ENCODE assay signal across 8 cellular contexts in the genomic region with DNA sequence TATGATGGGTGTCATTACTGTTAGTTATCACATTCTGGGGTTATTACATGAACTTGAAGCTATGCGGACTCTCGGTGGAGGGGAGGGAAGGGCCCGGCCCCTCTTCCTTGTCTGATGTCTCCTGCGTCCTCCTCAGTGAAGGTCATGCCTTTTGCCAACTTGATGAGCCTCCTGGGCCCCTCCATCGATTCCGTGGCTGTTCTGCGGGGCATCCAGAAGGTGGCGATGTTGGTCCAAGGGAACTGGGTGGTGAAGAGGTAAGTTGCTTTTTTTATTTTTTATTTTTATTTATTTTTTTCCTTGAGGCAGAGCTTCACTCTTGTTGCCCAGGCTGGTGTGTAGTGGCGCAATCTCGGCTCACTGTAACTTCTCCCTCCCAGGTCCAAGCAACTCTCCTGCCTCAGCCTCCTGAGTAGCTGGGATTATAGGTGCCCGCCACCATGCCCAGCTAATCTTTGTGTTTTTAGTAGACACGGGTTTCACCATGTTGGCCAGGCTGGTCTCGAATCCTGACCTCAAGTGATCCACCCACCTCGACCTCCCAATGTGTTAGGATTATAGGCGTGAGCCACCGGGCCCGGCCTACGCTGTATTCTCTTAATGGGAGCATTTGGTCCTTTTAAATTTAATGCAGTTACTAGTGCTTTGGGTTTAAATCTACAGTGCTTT. TPM values are rescaled to one million over a fixed set of nuclear protein-coding genes. Genes with fewer than 3 reads are reported as not detected.
DNase-seq lines count a peak whose midpoint lies in the region; ATAC-seq and TF ChIP-seq lines count a peak whose summit lies in the region.

No MANE protein-coding gene starts in this region.

- H3K4me3 Mint-ChIP-seq in CD14-positive monocyte = no peak overlapping the region
- H3K4me3 Mint-ChIP-seq in central memory CD8-positive, alpha-beta T cell = no peak overlapping the region
- no peak overlapping the region for H3K4me3 Mint-ChIP-seq in naive thymus-derived CD8-positive, alpha-beta T cell

- intact Hi-C loops in CD14-positive monocyte (cut with micrococcal nuclease) (no loop called here), sciatic nerve (cut with DNase I) (no loop called here)

- TF ChIP-seq CTCF in CD14-positive monocyte (IDR thresholded peaks at IDR 0.05) = peak; percentile 63

- H3K4me1 Mint-ChIP-seq in CD14-positive monocyte = no peaks in the 10 kb centered on the region
- peaks cover 11% of the 10 kb centered on the region for H3K4me1 Mint-ChIP-seq in central memory CD8-positive, alpha-beta T cell
- H3K4me1 Mint-ChIP-seq in naive thymus-derived CD8-positive, alpha-beta T cell = peaks cover 5 to 15% (median 8%) of the 10 kb centered on the region in 4 donors

- peaks cover 78 to 98% of the 10 kb centered on the region in 2 donors for H3K36me3 Mint-ChIP-seq in CD14-positive monocyte
- H3K36me3 Mint-ChIP-seq in central memory CD8-positive, alpha-beta T cell (ENCODE audit: insufficient read depth) = peaks cover 54% of the 10 kb centered on the region
- peaks cover 0 to 74% (median 18%) of the 10 kb centered on the region in 3 donors for H3K36me3 Mint-ChIP-seq in naive thymus-derived CD8-positive, alpha-beta T cell

- no peak for ATAC-seq in central memory CD8-positive, alpha-beta T cell (replicated peaks; ENCODE audit: extremely low read depth, poor library complexity, severe bottlenecking)
- ATAC-seq in naive thymus-derived CD8-positive, alpha-beta T cell = peak in 1 of 2 donors; percentile 34
- ATAC-seq in sciatic nerve = no peak
- no peak for ATAC-seq in HG03378 (IDR thresholded peaks at IDR 0.05; ENCODE audit: unreplicated experiment)

- DNase-seq in CD14-positive monocyte (ENCODE audit: low spot score) = no peak
- peak; percentile 53 for DNase-seq in HT-29 (ENCODE audit: low spot score)
- peak; percentile 26 for DNase-seq in UCSD-AML1 (lab: John Stamatoyannopoulos, UW; ENCODE audit: unreplicated experiment)
- DNase-seq in central memory CD8-positive, alpha-beta T cell (ENCODE audit: low spot score in 2 of 2) = peak; percentile 39 to 58
- DNase-seq in naive thymus-derived CD8-positive, alpha-beta T cell = peak; percentile 35 to 75 (median 58)
- no peak for DNase-seq in sciatic nerve (ENCODE audit: low spot score)
- no peak for DNase-seq in NCI-H1436 treated with DMSO at 0.1 percent for 48 hours (lab: John Stamatoyannopoulos, UW)

- peak overlapping the region in 2 of 7 donors; percentile 42 to 71 for H3K27ac Mint-ChIP-seq in CD14-positive monocyte
- H3K27ac Mint-ChIP-seq in central memory CD8-positive, alpha-beta T cell (ENCODE audit: low read depth) = no peak overlapping the region
- peak overlapping the region in 4 of 10 donors; percentile 45 to 73 (median 67) for H3K27ac Mint-ChIP-seq in naive thymus-derived CD8-positive, alpha-beta T cell

- no peaks in the 10 kb centered on the region for H3K9me3 Mint-ChIP-seq in CD14-positive monocyte
- no peaks in the 10 kb centered on the region for H3K9me3 Mint-ChIP-seq in central memory CD8-positive, alpha-beta T cell
- H3K9me3 Mint-ChIP-seq in naive thymus-derived CD8-positive, alpha-beta T cell = no peaks in the 10 kb centered on the region

- POLR2A ChIA-PET in naive thymus-derived CD8-positive, alpha-beta T cell (lab: Charles Lee) = interaction anchor here (0.6 kb wide), 1 partner anchor 15 kb away, joined by 4 read pairs; no protein-coding TSS in a partner anchor

- H3K27me3 Mint-ChIP-seq in CD14-positive monocyte (ENCODE audit: low read depth in 3 of 3) = no peaks in the 10 kb centered on the region
- H3K27me3 Mint-ChIP-seq in central memory CD8-positive, alpha-beta T cell = no peaks in the 10 kb centered on the region
- H3K27me3 Mint-ChIP-seq in naive thymus-derived CD8-positive, alpha-beta T cell = no peaks in the 10 kb centered on the region

RNA-seq across cellular contexts. Expression of a gene that starts 21.6 kb away (rescaled TPM):
- polyA plus RNA-seq in CD14-positive monocyte = 1 to 10 TPM; 4.1 to 5.7 TPM
- total RNA-seq in HT-29 (2014; rRNA removed; shearing (Covaris generic)) = 95.4 and 104 TPM in 2 replicates
- total RNA-seq in naive thymus-derived CD8-positive, alpha-beta T cell = 100 to 1,000 TPM; 107 to 110 TPM
- 10 to 100 TPM; 11.1 to 13.9 (median 11.5) TPM for polyA plus RNA-seq in naive thymus-derived CD8-positive, alpha-beta T cell
- 43.5 TPM for total RNA-seq in sciatic nerve

RNA-seq across cellular contexts. Expression of a gene that starts 55.6 kb away (rescaled TPM):
- 1 to 10 TPM; 2.5 to 4.8 TPM for polyA plus RNA-seq in CD14-positive monocyte
- total RNA-seq in HT-29 (2014; rRNA removed; shearing (Covaris generic)) = 25.8 and 31.7 TPM in 2 replicates
- total RNA-seq in naive thymus-derived CD8-positive, alpha-beta T cell = 10 to 100 TPM; 68.7 to 78.3 TPM
- 10 to 100 TPM; 46.8 to 91.0 (median 66.9) TPM for polyA plus RNA-seq in naive thymus-derived CD8-positive, alpha-beta T cell
- 31.1 TPM for total RNA-seq in sciatic nerve

Comparison
In these comparisons a context has a peak if more than half of its experiments do, and no peak if none do; other contexts are left out.
1. DNase-seq: peak in HT-29 (single experiment), UCSD-AML1 (single experiment), central memory CD8-positive, alpha-beta T cell (2 of 2) and naive thymus-derived CD8-positive, alpha-beta T cell (10 of 10); none in CD14-positive monocyte (single experiment), sciatic nerve (single experiment) and NCI-H1436 treated with DMSO at 0.1 percent for 48 hours (single experiment).